In genomic region chr22:39296981-39297489, GRCh38 we compare ENCODE assay signal across 13 cellular contexts. TPM values are rescaled to one million over a fixed set of nuclear protein-coding genes. Genes with fewer than 3 reads are reported as not detected.
DNase-seq lines count a peak whose midpoint lies in the region; ATAC-seq and TF ChIP-seq lines count a peak whose summit lies in the region.
"Had no signal": no experiment of that assay in that cellular context is flagged by ENCODE, and none has a peak within 500 bp of the region (broad histone marks: within the 10 kb centered on the region; RNA-seq: fewer than 3 reads in every experiment).

No MANE protein-coding gene starts in this region.

- H3K27me3 ChIP-seq in IMR-90 (ENCODE audit: control insufficient read depth, insufficient read depth, low read length) (no peaks in the 10 kb centered on the region), body of pancreas (no peaks in the 10 kb centered on the region), layer of hippocampus (ENCODE audit: control insufficient read depth, insufficient read depth, low read length) (no peaks in the 10 kb centered on the region), skeletal muscle satellite cell (ENCODE audit: control insufficient read depth, insufficient read depth, low read length) (no peaks in the 10 kb centered on the region)
- H3K27me3 ChIP-seq: ovary had no signal

- no peak overlapping the region for H3K56ac ChIP-seq in IMR-90 (ENCODE audit: extremely low read depth, insufficient read depth, low read length)

- no peak overlapping the region for H2BK20ac ChIP-seq in IMR-90 (ENCODE audit: low read depth, low read length)

- no peak overlapping the region for H3K18ac ChIP-seq in IMR-90 (ENCODE audit: low read depth, low read length)

- 60% methylated on average over 4 of the region's 19 CpGs; no CpG with 5 or more reads in 1 of the 2 experiments for WGBS in IMR-90 (ENCODE audit: extremely low coverage in 2 of 2, insufficient read length in 1 of 2), 2 experiments
- 55 to 62% methylated on average over 16 to 19 of the region's 19 CpGs for WGBS in body of pancreas, 2 donors

- POLR2A ChIA-PET in IMR-90 (lab: Charles Lee; ENCODE audit: unreplicated experiment), result no interaction called here

- dilution Hi-C loops in IMR-90 (cut with HindIII; ENCODE audit: low sequenced_read_pairs, unreplicated experiment), result no loop called here

- H3K23ac ChIP-seq in IMR-90 (ENCODE audit: low read depth, low read length), result no peak overlapping the region

- peak overlapping the region; percentile 67 for H2AK5ac ChIP-seq in IMR-90 (ENCODE audit: low read depth, low read length)

- H3K9me1 ChIP-seq in IMR-90 (ENCODE audit: insufficient read depth, low read length), result 0 out of 2 replicates have a peak, but pooled peaks cover 6% of the 10 kb centered on the region

- DNase-seq in IMR-90 (no peak), body of pancreas (peak in 3 of 4 donors; percentile 43 to 70 (median 53)), NCI-H526 (lab: John Stamatoyannopoulos, UW) (no peak), Ammon's horn (ENCODE audit: low spot score) (no peak), NCI-H510A (lab: John Stamatoyannopoulos, UW) (no peak), activated gamma-delta T cell treated with Interleukin-2 at 50 U/mL for 16 hours (no peak)
- DNase-seq: activated CD8-positive, alpha-beta memory T cell treated with anti-CD3 and anti-CD28 coated beads for 24 hours; activated naive CD4-positive, alpha-beta T cell treated with Interleukin-2 at 50 U/mL for 16 hours had no signal

- no peak overlapping the region for H4K5ac ChIP-seq in IMR-90 (ENCODE audit: low read depth, low read length)

- TF ChIP-seq RAD21 in IMR-90 (IDR thresholded peaks at IDR 0.05; ENCODE audit: low read length), result no peak

- H3K36me3 ChIP-seq in IMR-90 (ENCODE audit: control insufficient read depth, insufficient read depth, low read length) (no peaks in the 10 kb centered on the region), body of pancreas (replicated peaks in 1 of 2; ENCODE audit: insufficient read depth in 1 of 2, low read depth in 2 of 2) (no peaks in the 10 kb centered on the region), skeletal muscle satellite cell (ENCODE audit: insufficient read depth, low read length) (no peaks in the 10 kb centered on the region)
- H3K36me3 ChIP-seq: ovary had no signal

- H3K4me1 ChIP-seq in IMR-90 (ENCODE audit: control insufficient read depth, insufficient read depth, low read length), result peaks cover 20% of the 10 kb centered on the region
- peaks cover 67% of the 10 kb centered on the region for H3K4me1 ChIP-seq in body of pancreas
- H3K4me1 ChIP-seq in skeletal muscle satellite cell (ENCODE audit: control insufficient read depth, insufficient read depth, low read length), result peaks cover 40% of the 10 kb centered on the region

- H2BK5ac ChIP-seq in IMR-90 (ENCODE audit: low read depth, low read length, poor library complexity, severe bottlenecking), result no peak overlapping the region

- no peak overlapping the region for H3K9ac ChIP-seq in IMR-90 (ENCODE audit: low read depth, low read length)
- peak overlapping the region; percentile 42 for H3K9ac ChIP-seq in skeletal muscle satellite cell (ENCODE audit: low read depth, low read length)

- 0 out of 2 replicates have a peak overlapping the region, but pooled peaks have one; percentile 8 for H4K91ac ChIP-seq in IMR-90 (ENCODE audit: insufficient read depth, low read depth, low read length)

- TF ChIP-seq CTCF in IMR-90 (conservative IDR thresholded peaks at IDR 0.05; ENCODE audit: low read depth, low read length) (no peak), body of pancreas (IDR thresholded peaks at IDR 0.05) (no peak)

- no peak overlapping the region for H3K14ac ChIP-seq in IMR-90 (replicated peaks; ENCODE audit: low read depth, low read length)

- H3K4ac ChIP-seq in IMR-90 (ENCODE audit: low read depth, low read length), result peak overlapping the region; percentile 33; the same call in 1 of the 2 replicates

- peak overlapping the region; percentile 51 for H2BK120ac ChIP-seq in IMR-90 (ENCODE audit: low read depth, low read length)

- CTCF ChIA-PET in IMR-90 (lab: Yijun Ruan, JAX), result interaction anchor here (0.6 kb wide), 1 partner anchor 623 kb away, joined by 4 read pairs; no protein-coding TSS in a partner anchor

- BruUV-seq in IMR-90 (replicated peaks; lab: Mats Ljungman, UMichigan), result no TSS peak

- ATAC-seq in IMR-90 (ENCODE audit: low read depth) (no peak), body of pancreas (no peak)
- ATAC-seq: K562 had no signal

- H2BK15ac ChIP-seq in IMR-90 (ENCODE audit: low read depth, low read length), result no peak overlapping the region

- peak overlapping the region; percentile 45 for H2AFZ ChIP-seq in IMR-90 (replicated peaks; ENCODE audit: low read length, poor library complexity)

- H3K27ac ChIP-seq in IMR-90 (ENCODE audit: insufficient read depth, low read length), result no peak overlapping the region
- H3K27ac ChIP-seq in body of pancreas, result peak overlapping the region; percentile 52 to 75 (median 68)
- H3K27ac ChIP-seq in layer of hippocampus (ENCODE audit: low read depth, low read length), result peak overlapping the region; percentile 31

- no peak overlapping the region for H4K8ac ChIP-seq in IMR-90 (ENCODE audit: low read depth in 2 of 2, low read length in 2 of 2)

- intact Hi-C loops in IMR-90 (cut with micrococcal nuclease), result no loop called here
- intact Hi-C loops in body of pancreas (cut with DNase I), result no loop called here

- in situ Hi-C loops in IMR-90 (cut with MboI; ENCODE audit: low sequenced_read_pairs), result no loop called here

- TF ChIP-seq POLR2A in IMR-90 (IDR thresholded peaks at IDR 0.05; ENCODE audit: low read depth, low read length) (no peak), body of pancreas (IDR thresholded peaks at IDR 0.05) (no peak)

- H3K9me3 ChIP-seq in IMR-90 (ENCODE audit: control insufficient read depth, insufficient read depth, low read length) (no peaks in the 10 kb centered on the region), body of pancreas (no peaks in the 10 kb centered on the region), skeletal muscle satellite cell (replicated peaks; ENCODE audit: low read length) (no peaks in the 10 kb centered on the region)
- H3K9me3 ChIP-seq: ovary had no signal

- H3K4me2 ChIP-seq in IMR-90 (ENCODE audit: low read depth, low read length), result no peak overlapping the region
- peak overlapping the region; percentile 21 for H3K4me2 ChIP-seq in skeletal muscle satellite cell (ENCODE audit: low read length)

- H3K4me3 ChIP-seq in IMR-90 (ENCODE audit: insufficient read depth, low read depth, low read length) (no peak overlapping the region), body of pancreas (no peak overlapping the region), skeletal muscle satellite cell (ENCODE audit: low read length) (no peak overlapping the region)
- H3K4me3 ChIP-seq: K562, ovary had no signal

- no peaks in the 10 kb centered on the region for H3K79me1 ChIP-seq in IMR-90 (ENCODE audit: low read depth in 1 of 2, low read length in 2 of 2)

- H4K20me1 ChIP-seq in IMR-90 (ENCODE audit: insufficient read depth, low read length), result no peaks in the 10 kb centered on the region

- no peak overlapping the region for H2AK9ac ChIP-seq in IMR-90 (replicated peaks; ENCODE audit: low read depth, low read length, poor library complexity)

TF ChIP-seq in IMR-90, 13 proteins besides CTCF, POLR2A, EP300 and RAD21 (continues in another document):
- no peak for TF ChIP-seq ELK1 (IDR thresholded peaks at IDR 0.05; ENCODE audit: borderline replicate concordance, low read depth, low read length)
- no peak for TF ChIP-seq CEBPB (IDR thresholded peaks at IDR 0.05; ENCODE audit: low read depth, low read length)
- TF ChIP-seq RCOR1 (IDR thresholded peaks at IDR 0.05; ENCODE audit: insufficient replicate concordance, low read length), result no peak
- TF ChIP-seq, protein P1, sequence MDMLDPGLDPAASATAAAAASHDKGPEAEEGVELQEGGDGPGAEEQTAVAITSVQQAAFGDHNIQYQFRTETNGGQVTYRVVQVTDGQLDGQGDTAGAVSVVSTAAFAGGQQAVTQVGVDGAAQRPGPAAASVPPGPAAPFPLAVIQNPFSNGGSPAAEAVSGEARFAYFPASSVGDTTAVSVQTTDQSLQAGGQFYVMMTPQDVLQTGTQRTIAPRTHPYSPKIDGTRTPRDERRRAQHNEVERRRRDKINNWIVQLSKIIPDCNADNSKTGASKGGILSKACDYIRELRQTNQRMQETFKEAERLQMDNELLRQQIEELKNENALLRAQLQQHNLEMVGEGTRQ (IDR thresholded peaks at IDR 0.05; ENCODE audit: low read depth, low read length), result no peak
- TF ChIP-seq SMC3 (IDR thresholded peaks at IDR 0.05; ENCODE audit: low read depth, low read length), result no peak
- no peak for TF ChIP-seq MAFK (IDR thresholded peaks at IDR 0.05; ENCODE audit: low read depth, low read length)
- TF ChIP-seq FOS (IDR thresholded peaks at IDR 0.05; ENCODE audit: low read depth, low read length), result no peak
- TF ChIP-seq RFX5 (IDR thresholded peaks at IDR 0.05; ENCODE audit: low read depth, low read length), result no peak

RNA-seq across cellular contexts. Expression of gene RPL3, which starts 22.4 kb away (rescaled TPM):
- 2,871 and 3,750 TPM in 2 replicates for total RNA-seq in IMR-90 (2012; rRNA removed)
- polyA plus RNA-seq in IMR-90 (2012; rRNA removed), result 3,097 and 3,312 TPM in 2 replicates
- polyA plus RNA-seq in IMR-90 (2012; cell fraction: cytosol; rRNA removed), result 2,912 and 3,812 TPM in 2 replicates
- polyA plus RNA-seq in IMR-90 (2012; cell fraction: nucleus; rRNA removed; ENCODE audit: low replicate concordance), result 2,181 and 2,704 TPM in 2 replicates
- total RNA-seq in body of pancreas, result 1,000 to 10,000 TPM; 1,625 to 1,893 TPM
- total RNA-seq in skeletal muscle satellite cell (2012; rRNA removed), result 2,395 and 3,503 TPM in 2 replicates

RNA-seq across cellular contexts. Expression of gene PDGFB, which starts 52.3 kb away (rescaled TPM):
- not detected in 2 replicates for total RNA-seq in IMR-90 (2012; rRNA removed)
- polyA plus RNA-seq in IMR-90 (2012; rRNA removed), result 0.07 and 0.09 TPM in 2 replicates
- 0.09 and 0.10 TPM in 2 replicates for polyA plus RNA-seq in IMR-90 (2012; cell fraction: cytosol; rRNA removed)
- polyA plus RNA-seq in IMR-90 (2012; cell fraction: nucleus; rRNA removed; ENCODE audit: low replicate concordance), result 0.06 and 0.09 TPM in 2 replicates
- 10 to 100 TPM in 1 of 2 donors, 1 to 10 TPM in 1; 7.0 to 15.8 TPM for total RNA-seq in body of pancreas
- total RNA-seq in skeletal muscle satellite cell (2012; rRNA removed), result 0.25 and 0.87 TPM in 2 replicates
- total RNA-seq: B cell had no signal

RNA-seq across cellular contexts. Expression of gene SYNGR1, which starts 52.8 kb away (rescaled TPM):
- total RNA-seq in IMR-90 (2012; rRNA removed), result 6.3 and 19.7 TPM in 2 replicates
- 81.5 and 82.8 TPM in 2 replicates for polyA plus RNA-seq in IMR-90 (2012; rRNA removed)
- polyA plus RNA-seq in IMR-90 (2012; cell fraction: cytosol; rRNA removed), result 12.5 and 103 TPM in 2 replicates
- polyA plus RNA-seq in IMR-90 (2012; cell fraction: nucleus; rRNA removed; ENCODE audit: low replicate concordance), result 69.4 and 179 TPM in 2 replicates
- total RNA-seq in body of pancreas, result 10 to 100 TPM; 15.2 to 35.0 TPM
- 1.7 TPM in 1 of 2 replicates, not detected in the other for total RNA-seq in skeletal muscle satellite cell (2012; rRNA removed)

Comparison
In these comparisons a context has a peak if more than half of its experiments do, and no peak if none do; other contexts are left out.
1. DNase-seq: peak in body of pancreas (3 of 4); none in IMR-90 (single experiment), NCI-H526 (0 of 2), Ammon's horn (single experiment), NCI-H510A (single experiment) and activated gamma-delta T cell treated with Interleukin-2 at 50 U/mL for 16 hours (single experiment).